2 cellular contexts compared by ENCODE assay signal in genomic region chr7:87476179-87476557, GRCh38.
TF ChIP-seq lines count a peak whose summit lies in the region.

No MANE protein-coding gene starts in this region.

TF ChIP-seq in GM23338, 12 proteins besides CTCF, POLR2A, EP300 and RAD21 (continued from another document):
- TF ChIP-seq ZNF462 (CRISPR knock-in tag; IDR thresholded peaks at IDR 0.05) (no peak), ZNF114 (CRISPR knock-in tag; IDR thresholded peaks at IDR 0.05) (no peak), JUNB (IDR thresholded peaks at IDR 0.05; ENCODE audit: unreplicated experiment) (no peak), REST (IDR thresholded peaks at IDR 0.05; ENCODE audit: unreplicated experiment) (no peak), POLR2AphosphoS5 (IDR thresholded peaks at IDR 0.05; ENCODE audit: low read depth) (no peak)

TF ChIP-seq in liver, 16 proteins besides CTCF, POLR2A, EP300 and RAD21 (continued from another document):
- TF ChIP-seq REST (IDR thresholded peaks at IDR 0.05) (no peak), HNF4G (IDR thresholded peaks at IDR 0.05) (no peak), HNF4A (conservative IDR thresholded peaks at IDR 0.05) (no peak), EGR1 (IDR thresholded peaks at IDR 0.05; ENCODE audit: low read depth in 2 of 2) (no peak)
